In genomic region chr2:36455788-36456187, GRCh38 we compare ENCODE assay signal across 16 cellular contexts.
DNase-seq lines count a peak whose midpoint lies in the region; ATAC-seq and TF ChIP-seq lines count a peak whose summit lies in the region.
"Had no signal": no experiment of that assay in that cellular context is flagged by ENCODE, and none has a peak within 500 bp of the region (broad histone marks: within the 10 kb centered on the region; RNA-seq: fewer than 3 reads in every experiment).

No MANE protein-coding gene starts in this region.

- POLR2A ChIA-PET in GM10248 (lab: Yijun Ruan, JAX), result no interaction called here

- ATAC-seq in left cardiac atrium, result peak; percentile 68 to 72
- ATAC-seq in gastrocnemius medialis, result peak; percentile 9 to 40
- ATAC-seq: activated CD4-positive, CD25-positive, alpha-beta regulatory T cell treated with anti-CD3 and anti-CD28 coated beads, Interleukin-2, amount 50 U/mL, for 24 hours; activated T-cell treated with anti-CD3 and anti-CD28 coated beads, Interleukin-2, amount 50 U/mL, for 72 hours had no signal

- TF ChIP-seq CTCF in ascending aorta (IDR thresholded peaks at IDR 0.05) (no peak), gastrocnemius medialis (IDR thresholded peaks at IDR 0.05 in 4 of 5, conservative IDR thresholded peaks at IDR 0.05 in 1 of 5) (no peak), progenitor cell of endocrine pancreas (IDR thresholded peaks at IDR 0.05; ENCODE audit: unreplicated experiment) (no peak), GM10248 (IDR thresholded peaks at IDR 0.05; ENCODE audit: control extremely low read depth, extremely low read depth, low read depth, missing control alignments) (no peak)

- no peaks in the 10 kb centered on the region for H3K9me3 ChIP-seq in ascending aorta
- no peaks in the 10 kb centered on the region for H3K9me3 ChIP-seq in gastrocnemius medialis
- H3K9me3 ChIP-seq: BLaER1 had no signal

- H3K27me3 Mint-ChIP-seq in progenitor cell of endocrine pancreas, result no peaks in the 10 kb centered on the region
- H3K27me3 Mint-ChIP-seq: type B pancreatic cell had no signal

- H3K36me3 Mint-ChIP-seq in progenitor cell of endocrine pancreas (ENCODE audit: insufficient read depth), result peaks cover 3% of the 10 kb centered on the region

- no peaks in the 10 kb centered on the region for H3K9me3 Mint-ChIP-seq in progenitor cell of endocrine pancreas (ENCODE audit: low read depth)
- H3K9me3 Mint-ChIP-seq: activated T-cell treated with anti-CD3 and anti-CD28 coated beads, Interleukin-2, amount 50 U/mL, for 72 hours; type B pancreatic cell had no signal

- H3K27ac Mint-ChIP-seq in progenitor cell of endocrine pancreas, result no peak overlapping the region
- H3K27ac Mint-ChIP-seq: activated T-cell treated with anti-CD3 and anti-CD28 coated beads, Interleukin-2, amount 50 U/mL, for 72 hours; type B pancreatic cell had no signal

- H3K4me1 ChIP-seq in ascending aorta (peaks cover 33 to 84% of the 10 kb centered on the region in 2 donors), gastrocnemius medialis (peaks cover 74 to 75% of the 10 kb centered on the region in 2 donors)

- H3K27ac ChIP-seq in ascending aorta, result peak overlapping the region; percentile 69 to 77
- H3K27ac ChIP-seq in gastrocnemius medialis, result peak overlapping the region; percentile 65 to 75 (median 69)
- H3K27ac ChIP-seq: BLaER1, cardiac muscle cell had no signal

- peaks cover 0 to 12% of the 10 kb centered on the region in 2 donors for H3K36me3 ChIP-seq in ascending aorta
- no peaks in the 10 kb centered on the region for H3K36me3 ChIP-seq in gastrocnemius medialis
- H3K36me3 ChIP-seq: cardiac muscle cell had no signal

- H3K27me3 ChIP-seq in ascending aorta (no peaks in the 10 kb centered on the region), gastrocnemius medialis (no peaks in the 10 kb centered on the region)
- H3K27me3 ChIP-seq: BLaER1 had no signal

- intact Hi-C loops in ascending aorta (cut with DNase I), result loop anchor here (5.0 kb wide), 1 partner anchor 98 kb away; the partner anchor contains the start of gene CRIM1
- intact Hi-C loops in left cardiac atrium (cut with DNase I), result loop anchor here (5.0 to 10.0 kb wide), 2 partner anchors 98 to 101 kb away; partner anchors contain the start of gene CRIM1 (in 2 of the 2)
- intact Hi-C loops in gastrocnemius medialis (cut with DNase I; ENCODE audit: low total_unique reads), result loop anchor here (5.0 kb wide), 1 partner anchor 98 kb away; the partner anchor contains the start of gene CRIM1

- peaks cover 9% of the 10 kb centered on the region for H3K4me1 Mint-ChIP-seq in progenitor cell of endocrine pancreas (ENCODE audit: low read depth)

- TF ChIP-seq POLR2A in gastrocnemius medialis (IDR thresholded peaks at IDR 0.05), result no peak

- no peak overlapping the region for H3K4me3 ChIP-seq in ascending aorta
- peak overlapping the region in 1 of 4 donors; percentile 6 for H3K4me3 ChIP-seq in gastrocnemius medialis
- H3K4me3 ChIP-seq: BLaER1, cardiac muscle cell had no signal

- no peak overlapping the region for H3K4me3 Mint-ChIP-seq in progenitor cell of endocrine pancreas (ENCODE audit: low read depth)
- H3K4me3 Mint-ChIP-seq: activated T-cell treated with anti-CD3 and anti-CD28 coated beads, Interleukin-2, amount 50 U/mL, for 72 hours; type B pancreatic cell had no signal

- CTCF ChIA-PET in GM10248 (lab: Yijun Ruan, JAX), result interaction anchor here (1.0 kb wide), 1 partner anchor 330 kb away, joined by 4 read pairs; no protein-coding TSS in a partner anchor

- DNase-seq in EH (ENCODE audit: low read depth) (peak; percentile 86), ascending aorta (ENCODE audit: low spot score in 2 of 2) (no peak), left cardiac atrium (no peak), gastrocnemius medialis (no peak), progenitor cell of endocrine pancreas (ENCODE audit: low spot score, unreplicated experiment) (no peak), GM10248 (ENCODE audit: extremely low spot score) (no peak), NCI-H146 treated with DMSO at 0.1 percent for 48 hours (lab: John Stamatoyannopoulos, UW; ENCODE audit: unreplicated experiment) (no peak)
- DNase-seq in stimulated activated naive CD4-positive, alpha-beta T cell treated with Interleukin-2 at 50 U/mL for 16 hours (lab: John Stamatoyannopoulos, UW), result no peak
- DNase-seq: activated T-cell treated with anti-CD3 and anti-CD28 coated beads, Interleukin-2, amount 50 U/mL, for 72 hours; NCI-H1092; NCI-H510A; SIG-M5 had no signal

- in situ Hi-C loops in gastrocnemius medialis (cut with MboI; ENCODE audit: low sequenced_read_pairs in 4 of 4), result no loop called here
